ENCODE assay signal across 29 cellular contexts in the genomic region with DNA sequence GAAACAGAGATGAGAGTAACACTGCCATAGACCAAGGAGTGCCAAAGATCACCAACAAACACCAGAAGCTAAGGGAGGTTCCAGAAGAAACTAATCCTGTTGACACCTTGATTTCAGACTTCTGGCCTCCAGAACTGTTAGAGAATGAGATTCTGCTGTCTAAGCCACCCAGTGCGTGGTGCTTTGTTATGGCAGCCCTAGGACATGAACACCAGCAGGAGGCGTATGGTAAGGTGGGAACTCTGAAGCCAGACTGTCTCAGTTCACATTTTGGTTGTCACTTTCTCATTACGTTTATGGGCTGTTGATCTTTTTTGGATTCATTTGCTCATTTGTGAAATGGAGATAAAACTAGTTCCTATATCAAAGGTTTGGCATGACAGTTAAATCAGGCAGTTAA.
A peak's percentile ranks its signal among the peaks of the same experiment; 100 is the strongest.
DNase-seq lines count a peak whose midpoint lies in the region; ATAC-seq, FAIRE-seq and TF ChIP-seq lines count a peak whose summit lies in the region.
"Had no signal": no experiment of that assay in that cellular context is flagged by ENCODE, and none has a peak within 500 bp of the region (broad histone marks: within the 10 kb centered on the region; RNA-seq: fewer than 3 reads in every experiment).

No MANE protein-coding gene starts in this region.

- H4K20me1 ChIP-seq in keratinocyte (ENCODE audit: control insufficient read depth, extremely low read depth, insufficient read depth, low read length), result no peaks in the 10 kb centered on the region

- intact Hi-C loops in thyroid gland (cut with DNase I), result no loop called here

- TF ChIP-seq POLR2A in thyroid gland (IDR thresholded peaks at IDR 0.05), result no peak

- TF ChIP-seq CTCF in GM12865 (IDR thresholded peaks at IDR 0.05; ENCODE audit: insufficient read depth, low read depth, low read length, missing control alignments), result peak; percentile 24
- TF ChIP-seq CTCF in WTC11 (IDR thresholded peaks at IDR 0.05), result no peak
- TF ChIP-seq CTCF in keratinocyte (optimal IDR thresholded peaks at IDR 0.05 in 1 of 3, IDR thresholded peaks at IDR 0.05 in 1 of 3, conservative IDR thresholded peaks at IDR 0.05 in 1 of 3; ENCODE audit: extremely low read depth in 1 of 3, insufficient read depth in 2 of 3, low read length in 3 of 3), result peak in 2 of 3 experiments; percentile 9 to 18
- no peak for TF ChIP-seq CTCF in thyroid gland (IDR thresholded peaks at IDR 0.05)

- no peak overlapping the region for H3K9ac ChIP-seq in keratinocyte (ENCODE audit: control insufficient read depth, extremely low read depth, insufficient read depth, low read length)

- POLR2A ChIA-PET in WTC11 (lab: Charles Lee), result no interaction called here

- H3K4me3 Mint-ChIP-seq in WTC11, result no peak overlapping the region
- H3K4me3 Mint-ChIP-seq: activated CD4-positive, alpha-beta T cell treated with anti-CD3 and anti-CD28 coated beads for 36 hours; activated naive CD4-positive, alpha-beta T cell treated with anti-CD3 and anti-CD28 coated beads, Interleukin-2, amount 50 U/mL, for 24 hours; CD8-positive, alpha-beta memory T cell; central memory CD8-positive, alpha-beta T cell; IgD-negative memory B cell; stimulated activated effector memory CD8-positive, alpha-beta T cell treated with anti-CD3 and anti-CD28 coated beads, Interleukin-12 subunit alpha, Interleukin-12 subunit beta, amount 100 ng/mL, for 72 hours had no signal

- CTCF ChIA-PET in WTC11 (lab: Charles Lee), result no interaction called here

- ATAC-seq in HG03060 (IDR thresholded peaks at IDR 0.05; ENCODE audit: low read depth, unreplicated experiment) (peak; percentile 47), WTC11 (peak; percentile 44; the same call in 1 of the 2 replicates)
- ATAC-seq: activated CD4-positive, alpha-beta T cell treated with anti-CD3 and anti-CD28 coated beads for 36 hours; gastrocnemius medialis; stimulated activated effector memory CD8-positive, alpha-beta T cell treated with anti-CD3 and anti-CD28 coated beads, Interleukin-12 subunit alpha, Interleukin-12 subunit beta, amount 100 ng/mL, for 72 hours had no signal

- H3K4me2 ChIP-seq in keratinocyte (ENCODE audit: control insufficient read depth, extremely low read depth, insufficient read depth, low read depth, low read length), result no peak overlapping the region

- H3K36me3 Mint-ChIP-seq in WTC11, result no peaks in the 10 kb centered on the region
- H3K36me3 Mint-ChIP-seq: activated naive CD4-positive, alpha-beta T cell treated with anti-CD3 and anti-CD28 coated beads, Interleukin-2, amount 50 U/mL, for 24 hours; CD8-positive, alpha-beta memory T cell; IgD-negative memory B cell; stimulated activated effector memory CD8-positive, alpha-beta T cell treated with anti-CD3 and anti-CD28 coated beads, Interleukin-12 subunit alpha, Interleukin-12 subunit beta, amount 100 ng/mL, for 72 hours had no signal

- no peaks in the 10 kb centered on the region for H3K9me3 Mint-ChIP-seq in WTC11
- H3K9me3 Mint-ChIP-seq: activated naive CD4-positive, alpha-beta T cell treated with anti-CD3 and anti-CD28 coated beads, Interleukin-2, amount 50 U/mL, for 24 hours; CD8-positive, alpha-beta memory T cell; central memory CD8-positive, alpha-beta T cell; stimulated activated effector memory CD8-positive, alpha-beta T cell treated with anti-CD3 and anti-CD28 coated beads, Interleukin-12 subunit alpha, Interleukin-12 subunit beta, amount 100 ng/mL, for 72 hours had no signal

- dilution Hi-C loops in keratinocyte (cut with MboI; ENCODE audit: extremely low pct_ligation_motif_present, low sequenced_read_pairs), result no loop called here

- H3K4me3 ChIP-seq in GM12865 (ENCODE audit: low read depth, low read length), result no peak overlapping the region
- H3K4me3 ChIP-seq in keratinocyte (ENCODE audit: control insufficient read depth in 2 of 3, extremely low read depth in 1 of 3, insufficient read depth in 2 of 3, low read depth in 1 of 3, low read length in 3 of 3), result no peak overlapping the region
- H3K4me3 ChIP-seq in thyroid gland (replicated peaks in 1 of 3), result no peak overlapping the region
- H3K4me3 ChIP-seq: gastrocnemius medialis, HAP-1, lung, prostate gland, vagina had no signal

- no peaks in the 10 kb centered on the region for H3K4me1 Mint-ChIP-seq in WTC11
- H3K4me1 Mint-ChIP-seq: activated CD4-positive, alpha-beta T cell treated with anti-CD3 and anti-CD28 coated beads for 36 hours; activated naive CD4-positive, alpha-beta T cell treated with anti-CD3 and anti-CD28 coated beads, Interleukin-2, amount 50 U/mL, for 24 hours; CD8-positive, alpha-beta memory T cell; central memory CD8-positive, alpha-beta T cell; stimulated activated effector memory CD8-positive, alpha-beta T cell treated with anti-CD3 and anti-CD28 coated beads, Interleukin-12 subunit alpha, Interleukin-12 subunit beta, amount 100 ng/mL, for 72 hours had no signal

- no peaks in the 10 kb centered on the region for H3K36me3 ChIP-seq in keratinocyte (ENCODE audit: control insufficient read depth in 2 of 2, extremely low read depth in 1 of 2, insufficient read depth in 2 of 2, low read length in 2 of 2)
- no peaks in the 10 kb centered on the region for H3K36me3 ChIP-seq in thyroid gland
- H3K36me3 ChIP-seq: gastrocnemius medialis, HAP-1, prostate gland, vagina had no signal

- no peaks in the 10 kb centered on the region for H3K27me3 Mint-ChIP-seq in WTC11 (ENCODE audit: low read depth)

- no peak overlapping the region for H2AFZ ChIP-seq in keratinocyte (ENCODE audit: control insufficient read depth, low read length)

- no peaks in the 10 kb centered on the region for H3K4me1 ChIP-seq in keratinocyte (ENCODE audit: control insufficient read depth, extremely low read depth, insufficient read depth, low read length)
- no peaks in the 10 kb centered on the region for H3K4me1 ChIP-seq in thyroid gland
- H3K4me1 ChIP-seq: gastrocnemius medialis, prostate gland, vagina had no signal

- H3K27ac Mint-ChIP-seq in WTC11, result no peak overlapping the region
- H3K27ac Mint-ChIP-seq: activated CD4-positive, alpha-beta T cell treated with anti-CD3 and anti-CD28 coated beads for 36 hours; activated naive CD4-positive, alpha-beta T cell treated with anti-CD3 and anti-CD28 coated beads, Interleukin-2, amount 50 U/mL, for 24 hours; CD8-positive, alpha-beta memory T cell; stimulated activated effector memory CD8-positive, alpha-beta T cell treated with anti-CD3 and anti-CD28 coated beads, Interleukin-12 subunit alpha, Interleukin-12 subunit beta, amount 100 ng/mL, for 72 hours had no signal

- no peak for FAIRE-seq in keratinocyte (lab: Jason Lieb, UNC)
- FAIRE-seq: islet of Langerhans, TTC549 had no signal

- H3K27me3 ChIP-seq in keratinocyte (ENCODE audit: control insufficient read depth, extremely low read depth, insufficient read depth, low read length), result no peaks in the 10 kb centered on the region
- H3K27me3 ChIP-seq in thyroid gland, result no peaks in the 10 kb centered on the region
- H3K27me3 ChIP-seq: gastrocnemius medialis, vagina had no signal

- H3K79me2 ChIP-seq in keratinocyte (ENCODE audit: control insufficient read depth, insufficient read depth, low read length), result no peaks in the 10 kb centered on the region

- no peaks in the 10 kb centered on the region for H3K9me3 ChIP-seq in keratinocyte (ENCODE audit: control insufficient read depth, low read depth, low read length)
- no peaks in the 10 kb centered on the region for H3K9me3 ChIP-seq in thyroid gland
- H3K9me3 ChIP-seq: gastrocnemius medialis, HAP-1, prostate gland, vagina had no signal

- WGBS in thyroid gland, 2 donors, result 69 to 79% methylated on average over 3 of the region's 3 CpGs

- peak; percentile 18 for DNase-seq in GM12865 (ENCODE audit: low read depth)
- peak; percentile 12 for DNase-seq in WTC11 (ENCODE audit: low spot score)
- DNase-seq in keratinocyte (ENCODE audit: low read depth, low spot score), result no peak
- DNase-seq in thyroid gland, result no peak
- DNase-seq in activated CD4-positive, alpha-beta T cell treated with anti-CD3 and anti-CD28 coated beads for 4 hours, result no peak
- no peak for DNase-seq in stimulated activated CD4-positive, alpha-beta T cell treated with anti-CD3 and anti-CD28 coated beads, Interleukin-4, amount 100 ng/mL, for 4 hours
- DNase-seq: activated CD4-positive, alpha-beta T cell treated with anti-CD3 and anti-CD28 coated beads for 36 hours; anterior cingulate cortex; CD8-positive, alpha-beta memory T cell; DMS79 treated with DMSO at 0.1 percent for 48 hours; gastrocnemius medialis; hippocampal formation; MM.1S; NCI-H1694; NCI-H2171 treated with DMSO at 0.1 percent for 48 hours; NCI-H526 treated with DMSO at 0.1 percent for 48 hours; SHP77; stimulated activated CD4-positive, alpha-beta T cell treated with anti-CD3 and anti-CD28 coated beads, Interleukin-1b, Interleukin-23, amount 100 ng/mL, for 48 hours had no signal

- no peak overlapping the region for H3K27ac ChIP-seq in keratinocyte (ENCODE audit: control insufficient read depth, insufficient read depth, low read length)
- no peak overlapping the region for H3K27ac ChIP-seq in thyroid gland
- H3K27ac ChIP-seq: gastrocnemius medialis, prostate gland, vagina had no signal

- no peaks in the 10 kb centered on the region for H3K9me1 ChIP-seq in keratinocyte (ENCODE audit: control insufficient read depth, extremely low read depth, insufficient read depth, low read length)

TF ChIP-seq in WTC11, 78 proteins besides CTCF, POLR2A, EP300 and RAD21:
- TF ChIP-seq CREB1 (CRISPR knock-in tag; IDR thresholded peaks at IDR 0.05), result no peak
- TF ChIP-seq NR2C2 (CRISPR knock-in tag; IDR thresholded peaks at IDR 0.05), result no peak
- TF ChIP-seq, protein P1, sequence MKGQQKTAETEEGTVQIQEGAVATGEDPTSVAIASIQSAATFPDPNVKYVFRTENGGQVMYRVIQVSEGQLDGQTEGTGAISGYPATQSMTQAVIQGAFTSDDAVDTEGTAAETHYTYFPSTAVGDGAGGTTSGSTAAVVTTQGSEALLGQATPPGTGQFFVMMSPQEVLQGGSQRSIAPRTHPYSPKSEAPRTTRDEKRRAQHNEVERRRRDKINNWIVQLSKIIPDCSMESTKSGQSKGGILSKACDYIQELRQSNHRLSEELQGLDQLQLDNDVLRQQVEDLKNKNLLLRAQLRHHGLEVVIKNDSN (CRISPR knock-in tag; IDR thresholded peaks at IDR 0.05), result no peak
- TF ChIP-seq NFE2L1 (CRISPR knock-in tag; IDR thresholded peaks at IDR 0.05), result no peak
- TF ChIP-seq JAZF1 (CRISPR knock-in tag; IDR thresholded peaks at IDR 0.05), result no peak

Comparison
In these comparisons a context has a peak if more than half of its experiments do, and no peak if none do; other contexts are left out.
1. DNase-seq: peak in GM12865 (single experiment) and WTC11 (single experiment); none in keratinocyte (single experiment), thyroid gland (0 of 2), activated CD4-positive, alpha-beta T cell treated with anti-CD3 and anti-CD28 coated beads for 4 hours (0 of 2) and stimulated activated CD4-positive, alpha-beta T cell treated with anti-CD3 and anti-CD28 coated beads, Interleukin-4, amount 100 ng/mL, for 4 hours (0 of 2).
2. CTCF ChIP-seq: peak in GM12865 (single experiment) and keratinocyte (2 of 3); none in WTC11 (single experiment) and thyroid gland (0 of 6).